12 cellular contexts compared by ENCODE assay signal in genomic region chr19:19420570-19421301, GRCh38. TPM values are rescaled to one million over a fixed set of nuclear protein-coding genes. Genes with fewer than 3 reads are reported as not detected.
A peak's percentile ranks its signal among the peaks of the same experiment; 100 is the strongest.
DNase-seq lines count a peak whose midpoint lies in the region; ATAC-seq, FAIRE-seq and TF ChIP-seq lines count a peak whose summit lies in the region.
"Had no signal": no experiment of that assay in that cellular context is flagged by ENCODE, and none has a peak within 500 bp of the region (broad histone marks: within the 10 kb centered on the region; RNA-seq: fewer than 3 reads in every experiment).

No MANE protein-coding gene starts in this region.

- peak; percentile 27 for DNase-seq in DMS79 (lab: John Stamatoyannopoulos, UW)
- no peak for DNase-seq in IMR-90
- no peak for DNase-seq in HTR-8/SVneo (ENCODE audit: insufficient read length, low spot score)
- DNase-seq in middle frontal gyrus (ENCODE audit: extremely low spot score, low spot score) = no peak
- DNase-seq: activated effector memory CD4-positive, alpha-beta T cell treated with Interleukin-2 at 50 U/mL for 16 hours; left cardiac atrium; NCI-H1092 treated with DMSO at 0.1 percent for 48 hours; right lobe of liver had no signal

- no peak overlapping the region for H3K4me2 ChIP-seq in IMR-90 (ENCODE audit: low read depth, low read length)

- no peak for TF ChIP-seq RAD21 in IMR-90 (IDR thresholded peaks at IDR 0.05; ENCODE audit: low read length)

- no peak overlapping the region for H3K23ac ChIP-seq in IMR-90 (ENCODE audit: low read depth, low read length)

- WGBS in IMR-90 (ENCODE audit: extremely low coverage in 2 of 2, insufficient read length in 1 of 2), 2 experiments = 83% methylated on average over 7 of the region's 21 CpGs; no CpG with 5 or more reads in 1 of the 2 experiments

- no peak overlapping the region for H3K27ac ChIP-seq in IMR-90 (ENCODE audit: insufficient read depth, low read length)
- peak overlapping the region; percentile 76 for H3K27ac ChIP-seq in neutrophil
- H3K27ac ChIP-seq: right lobe of liver, SJSA1 had no signal

- ATAC-seq in IMR-90 (ENCODE audit: low read depth) = no peak
- peak; percentile 96 for ATAC-seq in activated T-helper 17 cell treated with anti-CD3 and anti-CD28 coated beads, Interleukin-2, amount 50 U/mL, for 72 hours (replicated peaks)
- no peak for ATAC-seq in GM19395 (IDR thresholded peaks at IDR 0.05; ENCODE audit: unreplicated experiment)
- ATAC-seq: right lobe of liver had no signal

- H3K4me1 ChIP-seq in IMR-90 (ENCODE audit: control insufficient read depth, insufficient read depth, low read length) = peaks cover 2% of the 10 kb centered on the region; the same call in 1 of the 2 replicates
- H3K4me1 ChIP-seq in neutrophil (ENCODE audit: control insufficient read depth in 1 of 2, insufficient read depth in 1 of 2, low read depth in 1 of 2, low read length in 1 of 2) = peaks cover 47 to 58% of the 10 kb centered on the region in 2 experiments
- H3K4me1 ChIP-seq: SJSA1 had no signal

- H2BK120ac ChIP-seq in IMR-90 (ENCODE audit: low read depth, low read length) = no peak overlapping the region

- peaks cover 37% of the 10 kb centered on the region for H3K4me1 Mint-ChIP-seq in activated T-helper 17 cell treated with anti-CD3 and anti-CD28 coated beads, Interleukin-2, amount 50 U/mL, for 72 hours

- H2BK20ac ChIP-seq in IMR-90 (ENCODE audit: low read depth, low read length) = no peak overlapping the region

- H3K4me3 ChIP-seq in IMR-90 (ENCODE audit: insufficient read depth, low read depth, low read length) (no peak overlapping the region), neutrophil (ENCODE audit: low read depth in 1 of 2, low read length in 1 of 2) (no peak overlapping the region)
- H3K4me3 ChIP-seq: right lobe of liver, SJSA1 had no signal

- H3K36me3 ChIP-seq in IMR-90 (ENCODE audit: control insufficient read depth, insufficient read depth, low read length) = no peaks in the 10 kb centered on the region
- H3K36me3 ChIP-seq in neutrophil = no peaks in the 10 kb centered on the region
- H3K36me3 ChIP-seq: right lobe of liver had no signal

- no peak for TF ChIP-seq POLR2A in IMR-90 (IDR thresholded peaks at IDR 0.05; ENCODE audit: low read depth, low read length)

- no TSS peak for BruUV-seq in IMR-90 (replicated peaks; lab: Mats Ljungman, UMichigan)

- H3K27me3 ChIP-seq in IMR-90 (ENCODE audit: control insufficient read depth, insufficient read depth, low read length) (no peaks in the 10 kb centered on the region), neutrophil (no peaks in the 10 kb centered on the region)
- H3K27me3 ChIP-seq: right lobe of liver, SJSA1 had no signal

- no peak overlapping the region for H4K91ac ChIP-seq in IMR-90 (ENCODE audit: insufficient read depth, low read depth, low read length)

- no peak overlapping the region for H4K5ac ChIP-seq in IMR-90 (ENCODE audit: low read depth, low read length)

- H2BK5ac ChIP-seq in IMR-90 (ENCODE audit: low read depth, low read length, poor library complexity, severe bottlenecking) = no peak overlapping the region

- peaks cover 55% of the 10 kb centered on the region for H3K9me1 ChIP-seq in IMR-90 (ENCODE audit: insufficient read depth, low read length)

- H3K9me3 Mint-ChIP-seq in activated T-helper 17 cell treated with anti-CD3 and anti-CD28 coated beads, Interleukin-2, amount 50 U/mL, for 72 hours = no peaks in the 10 kb centered on the region

- CTCF ChIA-PET in IMR-90 (lab: Yijun Ruan, JAX) = no interaction called here

- no peaks in the 10 kb centered on the region for H3K27me3 Mint-ChIP-seq in activated T-helper 17 cell treated with anti-CD3 and anti-CD28 coated beads, Interleukin-2, amount 50 U/mL, for 72 hours

- H2AFZ ChIP-seq in IMR-90 (replicated peaks; ENCODE audit: low read length, poor library complexity) = no peak overlapping the region

- peaks cover 15 to 87% of the 10 kb centered on the region in 2 experiments; a peak in 3 of 4 replicates for H3K79me1 ChIP-seq in IMR-90 (ENCODE audit: low read depth in 1 of 2, low read length in 2 of 2)

- no peak overlapping the region for H3K9ac ChIP-seq in IMR-90 (ENCODE audit: low read depth, low read length)

- dilution Hi-C loops in IMR-90 (cut with HindIII; ENCODE audit: low sequenced_read_pairs, unreplicated experiment) = no loop called here

- no peak overlapping the region for H3K56ac ChIP-seq in IMR-90 (ENCODE audit: extremely low read depth, insufficient read depth, low read length)

- no peak overlapping the region for H2BK15ac ChIP-seq in IMR-90 (ENCODE audit: low read depth, low read length)

- peak overlapping the region; percentile 67 for H3K27ac Mint-ChIP-seq in activated T-helper 17 cell treated with anti-CD3 and anti-CD28 coated beads, Interleukin-2, amount 50 U/mL, for 72 hours

- H3K4me3 Mint-ChIP-seq in activated T-helper 17 cell treated with anti-CD3 and anti-CD28 coated beads, Interleukin-2, amount 50 U/mL, for 72 hours = peak overlapping the region; percentile 17

- 0 out of 2 replicates have a peak overlapping the region, but pooled peaks have one; percentile 19 for H3K14ac ChIP-seq in IMR-90 (replicated peaks; ENCODE audit: low read depth, low read length)

- no peak for FAIRE-seq in HTR-8/SVneo (lab: Jason Lieb, UNC)

- no peaks in the 10 kb centered on the region for H3K9me3 ChIP-seq in IMR-90 (ENCODE audit: control insufficient read depth, insufficient read depth, low read length)
- no peaks in the 10 kb centered on the region for H3K9me3 ChIP-seq in neutrophil
- H3K9me3 ChIP-seq: right lobe of liver, SJSA1 had no signal

- no peak overlapping the region for H3K4ac ChIP-seq in IMR-90 (ENCODE audit: low read depth, low read length)

- no peak overlapping the region for H4K8ac ChIP-seq in IMR-90 (ENCODE audit: low read depth in 2 of 2, low read length in 2 of 2)

- no peak for TF ChIP-seq CTCF in IMR-90 (conservative IDR thresholded peaks at IDR 0.05; ENCODE audit: low read depth, low read length)
- TF ChIP-seq CTCF in neutrophil (IDR thresholded peaks at IDR 0.05) = no peak

- POLR2A ChIA-PET in IMR-90 (lab: Charles Lee; ENCODE audit: unreplicated experiment) = no interaction called here

- H3K36me3 Mint-ChIP-seq in activated T-helper 17 cell treated with anti-CD3 and anti-CD28 coated beads, Interleukin-2, amount 50 U/mL, for 72 hours (ENCODE audit: low read depth) = peaks cover 11% of the 10 kb centered on the region

- intact Hi-C loops in IMR-90 (cut with micrococcal nuclease) = no loop called here

- in situ Hi-C loops in IMR-90 (cut with MboI; ENCODE audit: low sequenced_read_pairs) = no loop called here

- peaks cover 94% of the 10 kb centered on the region for H4K20me1 ChIP-seq in IMR-90 (ENCODE audit: insufficient read depth, low read length)

- no peak overlapping the region for H2AK5ac ChIP-seq in IMR-90 (ENCODE audit: low read depth, low read length)

- H3K18ac ChIP-seq in IMR-90 (ENCODE audit: low read depth, low read length) = no peak overlapping the region

- peak overlapping the region; percentile 24 for H2AK9ac ChIP-seq in IMR-90 (replicated peaks; ENCODE audit: low read depth, low read length, poor library complexity)

TF ChIP-seq in IMR-90, 13 proteins besides CTCF, POLR2A, EP300 and RAD21:
- TF ChIP-seq USF2 (IDR thresholded peaks at IDR 0.05; ENCODE audit: low read depth, low read length) (no peak), BHLHE40 (IDR thresholded peaks at IDR 0.05; ENCODE audit: low read depth, low read length) (no peak), MAZ (IDR thresholded peaks at IDR 0.05; ENCODE audit: borderline replicate concordance, low read depth, low read length) (no peak), CEBPB (IDR thresholded peaks at IDR 0.05; ENCODE audit: low read depth, low read length) (no peak), RFX5 (IDR thresholded peaks at IDR 0.05; ENCODE audit: low read depth, low read length) (no peak), RCOR1 (IDR thresholded peaks at IDR 0.05; ENCODE audit: insufficient replicate concordance, low read length) (no peak)

RNA-seq across cellular contexts. Expression of gene GATAD2A, which starts 15.3 kb away (rescaled TPM):
- total RNA-seq in IMR-90 (2012; rRNA removed) = 23.5 and 32.8 TPM in 2 replicates
- 33.2 and 44.3 TPM in 2 replicates for polyA plus RNA-seq in IMR-90 (2012; rRNA removed)
- 36.4 and 38.8 TPM in 2 replicates for polyA plus RNA-seq in IMR-90 (2012; cell fraction: cytosol; rRNA removed)
- polyA plus RNA-seq in IMR-90 (2012; cell fraction: nucleus; rRNA removed; ENCODE audit: low replicate concordance) = 32.4 and 42.5 TPM in 2 replicates
- 100 to 1,000 TPM in 1 of 2 donors, 10 to 100 TPM in 1; 88.0 to 160 TPM for total RNA-seq in activated T-helper 17 cell treated with anti-CD3 and anti-CD28 coated beads, Interleukin-2, amount 50 U/mL, for 72 hours
